In genomic region chr2:133651861-133652260, GRCh38 we compare ENCODE assay signal across 19 cellular contexts.
DNase-seq lines count a peak whose midpoint lies in the region; ATAC-seq, FAIRE-seq and TF ChIP-seq lines count a peak whose summit lies in the region.
"Had no signal": no experiment of that assay in that cellular context is flagged by ENCODE, and none has a peak within 500 bp of the region (broad histone marks: within the 10 kb centered on the region; RNA-seq: fewer than 3 reads in every experiment).

No MANE protein-coding gene starts in this region.

- no peaks in the 10 kb centered on the region for H3K27me3 ChIP-seq in bronchial epithelial cell (ENCODE audit: control insufficient read depth, insufficient read depth, low read length)
- H3K27me3 ChIP-seq in foreskin keratinocyte = no peaks in the 10 kb centered on the region

- ATAC-seq in foreskin keratinocyte = peak; percentile 64
- ATAC-seq: HepG2 had no signal

- H3K27ac ChIP-seq in VCaP (peak overlapping the region; percentile 69), foreskin keratinocyte (no peak overlapping the region)
- H3K27ac ChIP-seq: C4-2B had no signal

- H3K4me3 ChIP-seq in bronchial epithelial cell (ENCODE audit: low read depth, low read length) = no peak overlapping the region
- H3K4me3 ChIP-seq: HAP-1 had no signal

- TF ChIP-seq CTCF in VCaP (conservative IDR thresholded peaks at IDR 0.05) (no peak), bronchial epithelial cell (IDR thresholded peaks at IDR 0.05; ENCODE audit: insufficient read depth, low read length, severe bottlenecking) (no peak), foreskin keratinocyte (conservative IDR thresholded peaks at IDR 0.05) (no peak)

- no peak for FAIRE-seq in bronchial epithelial cell (lab: Jason Lieb, UNC)
- FAIRE-seq: A204.1, D721Med, G401.6, GM12891, GM19239, HepG2 had no signal

- DNase-seq in M059J (ENCODE audit: low read depth) (peak; percentile 43), bronchial epithelial cell (ENCODE audit: low read depth) (peak; percentile 72), foreskin keratinocyte (peak in 1 of 2 donors; percentile 60), SK-N-DZ (ENCODE audit: low spot score) (no peak), NCI-H2196 treated with DMSO at 0.1 percent for 48 hours (lab: John Stamatoyannopoulos, UW; ENCODE audit: unreplicated experiment) (no peak), HuH-7 (ENCODE audit: low spot score) (no peak)
- DNase-seq: ACHN; AML-193; Caco-2; CD4-positive, alpha-beta T cell had no signal

- H3K36me3 ChIP-seq in bronchial epithelial cell (ENCODE audit: control insufficient read depth, insufficient read depth, low read length) = no peaks in the 10 kb centered on the region
- H3K36me3 ChIP-seq: HAP-1 had no signal

- H3K4me1 ChIP-seq in foreskin keratinocyte = peaks cover 4% of the 10 kb centered on the region
- H3K4me1 ChIP-seq: Caco-2, HAP-1 had no signal

Comparison
In these comparisons a context has a peak if more than half of its experiments do, and no peak if none do; other contexts are left out.
1. DNase-seq: peak in M059J (single experiment) and bronchial epithelial cell (single experiment); none in SK-N-DZ (single experiment), NCI-H2196 treated with DMSO at 0.1 percent for 48 hours (single experiment) and HuH-7 (single experiment).